ENCODE assay signal across 18 cellular contexts in genomic region chr2:28568533-28568932, GRCh38.
"Had no signal": no experiment of that assay in that cellular context is flagged by ENCODE, and none has a peak within 500 bp of the region (broad histone marks: within the 10 kb centered on the region; RNA-seq: fewer than 3 reads in every experiment).

No MANE protein-coding gene starts in this region.

- H3K27ac ChIP-seq: brain microvascular endothelial cell, gastroesophageal sphincter, heart right ventricle, ovary, stomach, thoracic aorta had no signal

- H3K27me3 ChIP-seq: brain microvascular endothelial cell, gastroesophageal sphincter, heart right ventricle, ovary, stomach had no signal

- DNase-seq: activated CD4-positive, alpha-beta T cell treated with anti-CD3 and anti-CD28 coated beads, Interleukin-2, amount 50 U/mL, for 1 hour; activated CD8-positive, alpha-beta memory T cell treated with anti-CD3 and anti-CD28 coated beads for 24 hours; activated naive CD4-positive, alpha-beta T cell treated with Interleukin-2 at 50 U/mL for 16 hours; anterior cingulate cortex; brain microvascular endothelial cell; cortex of kidney; effector CD4-positive, alpha-beta T cell; heart right ventricle; ovary; stimulated activated CD4-positive, alpha-beta T cell treated with anti-CD3 and anti-CD28 coated beads, Interleukin-12 subunit alpha, Interleukin-12 subunit beta, amount 100 ng/mL, for 4 hours; stimulated activated CD4-positive, alpha-beta T cell treated with anti-CD3 and anti-CD28 coated beads, Interleukin-2, amount 100 ng/mL, for 24 hours; stomach; T-helper 9 cell had no signal

- H3K9me3 ChIP-seq: gastroesophageal sphincter, ovary, stomach, thoracic aorta had no signal

- H3K4me3 ChIP-seq: gastroesophageal sphincter, heart right ventricle, lung, ovary, stomach, thoracic aorta had no signal

- ATAC-seq: activated CD4-positive, CD25-positive, alpha-beta regulatory T cell treated with anti-CD3 and anti-CD28 coated beads, Interleukin-2, amount 50 U/mL, for 24 hours; gastroesophageal sphincter; heart right ventricle had no signal

- FAIRE-seq: islet of Langerhans had no signal

- H3K36me3 ChIP-seq: brain microvascular endothelial cell, gastroesophageal sphincter, heart right ventricle, ovary, stomach, thoracic aorta had no signal
